Comparison of ENCODE assay signal across 1 cellular context in genomic region chr16:17426451-17426850, GRCh38.
TF ChIP-seq lines count a peak whose summit lies in the region.

No MANE protein-coding gene starts in this region.

TF ChIP-seq in K562, 482 proteins besides CTCF, POLR2A, EP300 and RAD21:
- TF ChIP-seq PBX2 (CRISPR knock-in tag; IDR thresholded peaks at IDR 0.05; ENCODE audit: low read depth) = no peak
- no peak for TF ChIP-seq PBX2 (tag; conservative IDR thresholded peaks at IDR 0.05; ENCODE audit: low read depth)
- TF ChIP-seq NCOR1 (IDR thresholded peaks at IDR 0.05) = no peak
- TF ChIP-seq TAF9B (IDR thresholded peaks at IDR 0.05; ENCODE audit: partially characterized antibody) = no peak
- no peak for TF ChIP-seq NKRF (IDR thresholded peaks at IDR 0.05; ENCODE audit: borderline replicate concordance)
- peak; percentile 85 for TF ChIP-seq ZBTB40 (IDR thresholded peaks at IDR 0.05)
- TF ChIP-seq ZBTB40 (CRISPR knock-in tag; IDR thresholded peaks at IDR 0.05) = peak; percentile 58; the same call in 1 of the 2 replicates
- no peak for TF ChIP-seq E4F1 (CRISPR knock-in tag; IDR thresholded peaks at IDR 0.05; ENCODE audit: borderline replicate concordance)
